ENCODE assay signal across 1 cellular context in genomic region chr4:110998308-110998707, GRCh38.
TF ChIP-seq lines count a peak whose summit lies in the region.

No MANE protein-coding gene starts in this region.

TF ChIP-seq in SK-N-SH, 30 proteins besides CTCF, POLR2A, EP300 and RAD21 (continued from another document):
- TF ChIP-seq USF1 (IDR thresholded peaks at IDR 0.05; ENCODE audit: borderline replicate concordance, low read depth) (no peak), ELF1 (IDR thresholded peaks at IDR 0.05) (no peak), FOSL2 (IDR thresholded peaks at IDR 0.05; ENCODE audit: borderline replicate concordance, low read depth) (no peak), SMC3 (IDR thresholded peaks at IDR 0.05; ENCODE audit: low read depth, low read length) (no peak)
